1 cellular context compared by ENCODE assay signal in genomic region chr18:2536493-2536892, GRCh38.
TF ChIP-seq lines count a peak whose summit lies in the region.

No MANE protein-coding gene starts in this region.

TF ChIP-seq in GM23338, 12 proteins besides CTCF, POLR2A, EP300 and RAD21 (continued from another document):
- TF ChIP-seq ZNF462 (CRISPR knock-in tag; IDR thresholded peaks at IDR 0.05) = no peak
- TF ChIP-seq STAT1 (IDR thresholded peaks at IDR 0.05; ENCODE audit: unreplicated experiment) = no peak
- TF ChIP-seq EZH2phosphoT487 (IDR thresholded peaks at IDR 0.05; ENCODE audit: unreplicated experiment) = no peak
- TF ChIP-seq CREB1 (CRISPR knock-in tag; IDR thresholded peaks at IDR 0.05; ENCODE audit: low read depth) = no peak
- TF ChIP-seq, protein P1, sequence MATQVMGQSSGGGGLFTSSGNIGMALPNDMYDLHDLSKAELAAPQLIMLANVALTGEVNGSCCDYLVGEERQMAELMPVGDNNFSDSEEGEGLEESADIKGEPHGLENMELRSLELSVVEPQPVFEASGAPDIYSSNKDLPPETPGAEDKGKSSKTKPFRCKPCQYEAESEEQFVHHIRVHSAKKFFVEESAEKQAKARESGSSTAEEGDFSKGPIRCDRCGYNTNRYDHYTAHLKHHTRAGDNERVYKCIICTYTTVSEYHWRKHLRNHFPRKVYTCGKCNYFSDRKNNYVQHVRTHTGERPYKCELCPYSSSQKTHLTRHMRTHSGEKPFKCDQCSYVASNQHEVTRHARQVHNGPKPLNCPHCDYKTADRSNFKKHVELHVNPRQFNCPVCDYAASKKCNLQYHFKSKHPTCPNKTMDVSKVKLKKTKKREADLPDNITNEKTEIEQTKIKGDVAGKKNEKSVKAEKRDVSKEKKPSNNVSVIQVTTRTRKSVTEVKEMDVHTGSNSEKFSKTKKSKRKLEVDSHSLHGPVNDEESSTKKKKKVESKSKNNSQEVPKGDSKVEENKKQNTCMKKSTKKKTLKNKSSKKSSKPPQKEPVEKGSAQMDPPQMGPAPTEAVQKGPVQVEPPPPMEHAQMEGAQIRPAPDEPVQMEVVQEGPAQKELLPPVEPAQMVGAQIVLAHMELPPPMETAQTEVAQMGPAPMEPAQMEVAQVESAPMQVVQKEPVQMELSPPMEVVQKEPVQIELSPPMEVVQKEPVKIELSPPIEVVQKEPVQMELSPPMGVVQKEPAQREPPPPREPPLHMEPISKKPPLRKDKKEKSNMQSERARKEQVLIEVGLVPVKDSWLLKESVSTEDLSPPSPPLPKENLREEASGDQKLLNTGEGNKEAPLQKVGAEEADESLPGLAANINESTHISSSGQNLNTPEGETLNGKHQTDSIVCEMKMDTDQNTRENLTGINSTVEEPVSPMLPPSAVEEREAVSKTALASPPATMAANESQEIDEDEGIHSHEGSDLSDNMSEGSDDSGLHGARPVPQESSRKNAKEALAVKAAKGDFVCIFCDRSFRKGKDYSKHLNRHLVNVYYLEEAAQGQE (IDR thresholded peaks at IDR 0.05; ENCODE audit: unreplicated experiment) = no peak
- no peak for TF ChIP-seq POLR2AphosphoS5 (IDR thresholded peaks at IDR 0.05; ENCODE audit: low read depth)
